Comparison of ENCODE assay signal across 8 cellular contexts in genomic region chr9:40992472-40992821, GRCh38.
DNase-seq lines count a peak whose midpoint lies in the region; ATAC-seq and TF ChIP-seq lines count a peak whose summit lies in the region.
"Not testable (repeated sequence)": the region's sequence is repeated elsewhere in the genome, so short reads cannot be mapped to it uniquely, and the experiment has no call there.

No MANE protein-coding gene starts in this region.

- no CpG with 5 or more reads among the region's 25 CpGs for WGBS in iPS DF 6.9 (ENCODE audit: insufficient coverage, insufficient read length)

- not testable (repeated sequence) for H3K27ac Mint-ChIP-seq in type B pancreatic cell

- H3K27me3 Mint-ChIP-seq in type B pancreatic cell: not testable (repeated sequence)

- DNase-seq in GM12865 (ENCODE audit: low read depth): peak; percentile 78
- peak; percentile 73 for DNase-seq in RWPE2 (ENCODE audit: low spot score)
- peak; percentile 72 for DNase-seq in colonic mucosa
- DNase-seq in iPS DF 6.9 (ENCODE audit: low read depth, low spot score): not testable (repeated sequence)
- DNase-seq in type B pancreatic cell (ENCODE audit: extremely low spot score, unreplicated experiment): peak; percentile 80

- H3K9me3 Mint-ChIP-seq in type B pancreatic cell: not testable (repeated sequence)

- H3K9me3 ChIP-seq in RWPE2 (ENCODE audit: severe bottlenecking); colonic mucosa; iPS DF 6.9 (ENCODE audit: control insufficient read depth, insufficient read depth, low read length); neutrophil: not testable (repeated sequence)

- H3K4me1 Mint-ChIP-seq in type B pancreatic cell (ENCODE audit: unreplicated experiment): not testable (repeated sequence)

- H3K36me3 Mint-ChIP-seq in type B pancreatic cell: peaks cover 17% of the 10 kb centered on the region

- H3K27ac ChIP-seq in RWPE2 (ENCODE audit: poor library complexity, severe bottlenecking): peak overlapping the region; percentile 32
- peak overlapping the region; percentile 97 for H3K27ac ChIP-seq in colonic mucosa
- H3K27ac ChIP-seq in iPS DF 6.9 (ENCODE audit: low read length): not testable (repeated sequence)
- peak overlapping the region; percentile 93 for H3K27ac ChIP-seq in neutrophil

- peak overlapping the region; percentile 87 to 98 for H3K9ac ChIP-seq in colonic mucosa (ENCODE audit: low read depth in 2 of 2, low read length in 2 of 2)

- H3K36me3 ChIP-seq in RWPE2 (ENCODE audit: low read depth); colonic mucosa; iPS DF 6.9 (ENCODE audit: control insufficient read depth, insufficient read depth, low read length); neutrophil: not testable (repeated sequence)

- not testable (repeated sequence) for TF ChIP-seq CTCF in GM12865 (IDR thresholded peaks at IDR 0.05; ENCODE audit: insufficient read depth, low read depth, low read length, missing control alignments); RWPE2 (IDR thresholded peaks at IDR 0.05; ENCODE audit: poor library complexity, severe bottlenecking); colonic mucosa (IDR thresholded peaks at IDR 0.05); neutrophil (IDR thresholded peaks at IDR 0.05); type B pancreatic cell (conservative IDR thresholded peaks at IDR 0.05)

- H3K27me3 ChIP-seq in RWPE2 (ENCODE audit: insufficient read depth, poor library complexity, severe bottlenecking); colonic mucosa; iPS DF 6.9 (ENCODE audit: control insufficient read depth, insufficient read depth, low read length); neutrophil: not testable (repeated sequence)

- intact Hi-C loops in colonic mucosa (cut with DNase I): not testable (repeated sequence)

- H3K4me1 ChIP-seq in RWPE2 (ENCODE audit: insufficient read depth, poor library complexity, severe bottlenecking); colonic mucosa; iPS DF 6.9 (ENCODE audit: control insufficient read depth, insufficient read depth, low read length): not testable (repeated sequence)
- peaks cover 20 to 25% of the 10 kb centered on the region in 2 experiments for H3K4me1 ChIP-seq in neutrophil (ENCODE audit: control insufficient read depth in 1 of 2, insufficient read depth in 1 of 2, low read depth in 1 of 2, low read length in 1 of 2)

- H3K4me3 Mint-ChIP-seq in type B pancreatic cell: not testable (repeated sequence)

- H3K4me3 ChIP-seq in GM12865 (ENCODE audit: low read depth, low read length) (peak overlapping the region; percentile 77), RWPE2 (ENCODE audit: severe bottlenecking) (peak overlapping the region; percentile 91), colonic mucosa (peak overlapping the region; percentile 91), iPS DF 6.9 (ENCODE audit: low read length) (peak overlapping the region; percentile 85), neutrophil (ENCODE audit: low read depth in 1 of 2, low read length in 1 of 2) (peak overlapping the region; percentile 75 to 82)

- ATAC-seq in GM21528 (IDR thresholded peaks at IDR 0.05; ENCODE audit: low FRiP score, unreplicated experiment): peak; percentile 45
- ATAC-seq in HG03196 (IDR thresholded peaks at IDR 0.05; ENCODE audit: unreplicated experiment): peak; percentile 47
- ATAC-seq in RWPE2 (ENCODE audit: low read depth): peak; percentile 31
